ENCODE assay signal across 1 cellular context in the genomic region with DNA sequence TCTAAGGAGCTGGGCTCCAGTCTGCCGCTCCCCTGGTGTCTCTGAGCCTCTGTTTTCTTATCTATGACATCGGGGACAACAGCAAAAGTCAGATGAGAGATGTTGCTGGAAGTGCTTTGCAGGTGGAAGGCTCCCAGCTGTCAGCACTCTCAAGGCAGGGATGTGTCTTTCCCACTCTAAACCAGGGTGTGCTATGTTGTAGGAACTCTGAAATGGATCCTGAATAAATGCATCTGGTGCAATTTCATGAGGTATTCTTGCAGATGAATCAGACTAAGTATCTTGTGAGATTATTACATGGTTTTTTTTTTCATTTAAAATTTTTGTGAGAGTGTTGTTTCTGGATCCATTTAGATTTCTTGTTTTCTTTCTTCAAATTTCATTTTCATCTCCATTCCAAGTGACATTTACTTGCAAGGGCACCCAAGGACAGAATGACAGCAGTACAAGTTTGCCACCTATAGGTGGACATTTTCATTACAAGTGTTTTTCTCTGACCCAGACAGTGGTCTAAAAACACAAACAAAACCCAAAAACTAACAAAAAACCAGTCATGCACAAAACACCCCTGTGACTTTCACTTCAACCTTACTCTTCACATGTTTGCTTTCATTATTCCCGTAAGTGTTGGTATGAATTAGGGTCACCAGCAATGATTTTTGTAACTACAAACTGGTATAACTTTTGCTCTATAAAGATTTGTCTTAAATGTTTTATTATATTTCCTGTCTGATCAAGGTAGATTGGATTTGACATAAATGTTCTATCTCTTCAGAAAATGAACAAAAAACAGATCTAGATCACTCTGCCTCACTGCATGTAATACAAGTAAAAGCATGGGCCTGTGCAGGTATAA.
TF ChIP-seq lines count a peak whose summit lies in the region.

No MANE protein-coding gene starts in this region.

TF ChIP-seq in GM23338, 12 proteins besides CTCF, POLR2A, EP300 and RAD21 (continued from another document):
- TF ChIP-seq, protein P1, sequence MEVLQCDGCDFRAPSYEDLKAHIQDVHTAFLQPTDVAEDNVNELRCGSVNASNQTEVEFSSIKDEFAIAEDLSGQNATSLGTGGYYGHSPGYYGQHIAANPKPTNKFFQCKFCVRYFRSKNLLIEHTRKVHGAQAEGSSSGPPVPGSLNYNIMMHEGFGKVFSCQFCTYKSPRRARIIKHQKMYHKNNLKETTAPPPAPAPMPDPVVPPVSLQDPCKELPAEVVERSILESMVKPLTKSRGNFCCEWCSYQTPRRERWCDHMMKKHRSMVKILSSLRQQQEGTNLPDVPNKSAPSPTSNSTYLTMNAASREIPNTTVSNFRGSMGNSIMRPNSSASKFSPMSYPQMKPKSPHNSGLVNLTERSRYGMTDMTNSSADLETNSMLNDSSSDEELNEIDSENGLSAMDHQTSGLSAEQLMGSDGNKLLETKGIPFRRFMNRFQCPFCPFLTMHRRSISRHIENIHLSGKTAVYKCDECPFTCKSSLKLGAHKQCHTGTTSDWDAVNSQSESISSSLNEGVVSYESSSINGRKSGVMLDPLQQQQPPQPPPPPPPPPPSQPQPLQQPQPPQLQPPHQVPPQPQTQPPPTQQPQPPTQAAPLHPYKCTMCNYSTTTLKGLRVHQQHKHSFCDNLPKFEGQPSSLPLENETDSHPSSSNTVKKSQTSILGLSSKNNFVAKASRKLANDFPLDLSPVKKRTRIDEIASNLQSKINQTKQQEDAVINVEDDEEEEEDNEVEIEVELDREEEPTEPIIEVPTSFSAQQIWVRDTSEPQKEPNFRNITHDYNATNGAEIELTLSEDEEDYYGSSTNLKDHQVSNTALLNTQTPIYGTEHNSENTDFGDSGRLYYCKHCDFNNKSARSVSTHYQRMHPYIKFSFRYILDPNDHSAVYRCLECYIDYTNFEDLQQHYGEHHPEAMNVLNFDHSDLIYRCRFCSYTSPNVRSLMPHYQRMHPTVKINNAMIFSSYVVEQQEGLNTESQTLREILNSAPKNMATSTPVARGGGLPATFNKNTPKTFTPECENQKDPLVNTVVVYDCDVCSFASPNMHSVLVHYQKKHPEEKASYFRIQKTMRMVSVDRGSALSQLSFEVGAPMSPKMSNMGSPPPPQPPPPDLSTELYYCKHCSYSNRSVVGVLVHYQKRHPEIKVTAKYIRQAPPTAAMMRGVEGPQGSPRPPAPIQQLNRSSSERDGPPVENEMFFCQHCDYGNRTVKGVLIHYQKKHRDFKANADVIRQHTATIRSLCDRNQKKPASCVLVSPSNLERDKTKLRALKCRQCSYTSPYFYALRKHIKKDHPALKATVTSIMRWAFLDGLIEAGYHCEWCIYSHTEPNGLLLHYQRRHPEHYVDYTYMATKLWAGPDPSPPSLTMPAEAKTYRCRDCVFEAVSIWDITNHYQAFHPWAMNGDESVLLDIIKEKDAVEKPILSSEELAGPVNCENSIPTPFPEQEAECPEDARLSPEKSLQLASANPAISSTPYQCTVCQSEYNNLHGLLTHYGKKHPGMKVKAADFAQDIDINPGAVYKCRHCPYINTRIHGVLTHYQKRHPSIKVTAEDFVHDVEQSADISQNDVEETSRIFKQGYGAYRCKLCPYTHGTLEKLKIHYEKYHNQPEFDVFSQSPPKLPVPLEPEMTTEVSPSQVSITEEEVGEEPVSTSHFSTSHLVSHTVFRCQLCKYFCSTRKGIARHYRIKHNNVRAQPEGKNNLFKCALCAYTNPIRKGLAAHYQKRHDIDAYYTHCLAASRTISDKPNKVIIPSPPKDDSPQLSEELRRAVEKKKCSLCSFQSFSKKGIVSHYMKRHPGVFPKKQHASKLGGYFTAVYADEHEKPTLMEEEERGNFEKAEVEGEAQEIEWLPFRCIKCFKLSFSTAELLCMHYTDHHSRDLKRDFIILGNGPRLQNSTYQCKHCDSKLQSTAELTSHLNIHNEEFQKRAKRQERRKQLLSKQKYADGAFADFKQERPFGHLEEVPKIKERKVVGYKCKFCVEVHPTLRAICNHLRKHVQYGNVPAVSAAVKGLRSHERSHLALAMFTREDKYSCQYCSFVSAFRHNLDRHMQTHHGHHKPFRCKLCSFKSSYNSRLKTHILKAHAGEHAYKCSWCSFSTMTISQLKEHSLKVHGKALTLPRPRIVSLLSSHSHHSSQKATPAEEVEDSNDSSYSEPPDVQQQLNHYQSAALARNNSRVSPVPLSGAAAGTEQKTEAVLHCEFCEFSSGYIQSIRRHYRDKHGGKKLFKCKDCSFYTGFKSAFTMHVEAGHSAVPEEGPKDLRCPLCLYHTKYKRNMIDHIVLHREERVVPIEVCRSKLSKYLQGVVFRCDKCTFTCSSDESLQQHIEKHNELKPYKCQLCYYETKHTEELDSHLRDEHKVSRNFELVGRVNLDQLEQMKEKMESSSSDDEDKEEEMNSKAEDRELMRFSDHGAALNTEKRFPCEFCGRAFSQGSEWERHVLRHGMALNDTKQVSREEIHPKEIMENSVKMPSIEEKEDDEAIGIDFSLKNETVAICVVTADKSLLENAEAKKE (CRISPR knock-in tag; IDR thresholded peaks at IDR 0.05) = no peak
- no peak for TF ChIP-seq CREB1 (CRISPR knock-in tag; IDR thresholded peaks at IDR 0.05; ENCODE audit: low read depth)
- no peak for TF ChIP-seq NANOG (IDR thresholded peaks at IDR 0.05; ENCODE audit: borderline replicate concordance)
- TF ChIP-seq, protein P2, sequence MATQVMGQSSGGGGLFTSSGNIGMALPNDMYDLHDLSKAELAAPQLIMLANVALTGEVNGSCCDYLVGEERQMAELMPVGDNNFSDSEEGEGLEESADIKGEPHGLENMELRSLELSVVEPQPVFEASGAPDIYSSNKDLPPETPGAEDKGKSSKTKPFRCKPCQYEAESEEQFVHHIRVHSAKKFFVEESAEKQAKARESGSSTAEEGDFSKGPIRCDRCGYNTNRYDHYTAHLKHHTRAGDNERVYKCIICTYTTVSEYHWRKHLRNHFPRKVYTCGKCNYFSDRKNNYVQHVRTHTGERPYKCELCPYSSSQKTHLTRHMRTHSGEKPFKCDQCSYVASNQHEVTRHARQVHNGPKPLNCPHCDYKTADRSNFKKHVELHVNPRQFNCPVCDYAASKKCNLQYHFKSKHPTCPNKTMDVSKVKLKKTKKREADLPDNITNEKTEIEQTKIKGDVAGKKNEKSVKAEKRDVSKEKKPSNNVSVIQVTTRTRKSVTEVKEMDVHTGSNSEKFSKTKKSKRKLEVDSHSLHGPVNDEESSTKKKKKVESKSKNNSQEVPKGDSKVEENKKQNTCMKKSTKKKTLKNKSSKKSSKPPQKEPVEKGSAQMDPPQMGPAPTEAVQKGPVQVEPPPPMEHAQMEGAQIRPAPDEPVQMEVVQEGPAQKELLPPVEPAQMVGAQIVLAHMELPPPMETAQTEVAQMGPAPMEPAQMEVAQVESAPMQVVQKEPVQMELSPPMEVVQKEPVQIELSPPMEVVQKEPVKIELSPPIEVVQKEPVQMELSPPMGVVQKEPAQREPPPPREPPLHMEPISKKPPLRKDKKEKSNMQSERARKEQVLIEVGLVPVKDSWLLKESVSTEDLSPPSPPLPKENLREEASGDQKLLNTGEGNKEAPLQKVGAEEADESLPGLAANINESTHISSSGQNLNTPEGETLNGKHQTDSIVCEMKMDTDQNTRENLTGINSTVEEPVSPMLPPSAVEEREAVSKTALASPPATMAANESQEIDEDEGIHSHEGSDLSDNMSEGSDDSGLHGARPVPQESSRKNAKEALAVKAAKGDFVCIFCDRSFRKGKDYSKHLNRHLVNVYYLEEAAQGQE (IDR thresholded peaks at IDR 0.05; ENCODE audit: unreplicated experiment) = no peak
- no peak for TF ChIP-seq STAT1 (IDR thresholded peaks at IDR 0.05; ENCODE audit: unreplicated experiment)
- no peak for TF ChIP-seq ZNF331 (CRISPR knock-in tag; IDR thresholded peaks at IDR 0.05; ENCODE audit: low read depth)
- no peak for TF ChIP-seq EZH2phosphoT487 (IDR thresholded peaks at IDR 0.05; ENCODE audit: unreplicated experiment)
- TF ChIP-seq JUNB (IDR thresholded peaks at IDR 0.05; ENCODE audit: unreplicated experiment) = no peak
- no peak for TF ChIP-seq ZNF114 (CRISPR knock-in tag; IDR thresholded peaks at IDR 0.05)
TF ChIP-seq in GM23338: peak in this region for 0.
